ENCODE assay signal across 10 cellular contexts in genomic region chr13:102395174-102395573, GRCh38. TPM values are rescaled to one million over a fixed set of nuclear protein-coding genes. Genes with fewer than 3 reads are reported as not detected.
DNase-seq lines count a peak whose midpoint lies in the region; ATAC-seq and TF ChIP-seq lines count a peak whose summit lies in the region.
"Had no signal": no experiment of that assay in that cellular context is flagged by ENCODE, and none has a peak within 500 bp of the region (broad histone marks: within the 10 kb centered on the region; RNA-seq: fewer than 3 reads in every experiment).

No MANE protein-coding gene starts in this region.

- TF ChIP-seq CTCF in KMS-11 (conservative IDR thresholded peaks at IDR 0.05; ENCODE audit: low read depth, low read length) (no peak), coronary artery (IDR thresholded peaks at IDR 0.05) (no peak), natural killer cell (IDR thresholded peaks at IDR 0.05) (no peak)

- no peak for ATAC-seq in natural killer cell
- no peak for ATAC-seq in HG03457 (IDR thresholded peaks at IDR 0.05; ENCODE audit: unreplicated experiment)

- H3K36me3 Mint-ChIP-seq in natural killer cell = no peaks in the 10 kb centered on the region

- H3K36me3 ChIP-seq in KMS-11 (ENCODE audit: insufficient read depth) = no peaks in the 10 kb centered on the region

- peaks cover 16 to 37% of the 10 kb centered on the region in 2 donors for H3K27me3 Mint-ChIP-seq in natural killer cell (ENCODE audit: low read depth in 2 of 2)

- peak overlapping the region; percentile 82; the same call in 1 of the 2 replicates for H2AFZ ChIP-seq in KMS-11 (ENCODE audit: low read depth)

- H3K9me3 Mint-ChIP-seq in natural killer cell = no peaks in the 10 kb centered on the region

- H3K4me3 Mint-ChIP-seq in natural killer cell = peak overlapping the region; percentile 92

- intact Hi-C loops in natural killer cell (cut with micrococcal nuclease) = loop anchor here (10.0 kb wide), 1 partner anchor 200 kb away; the partner anchor contains the start of gene TPP2

- H3K4me2 ChIP-seq in KMS-11 = peak overlapping the region; percentile 88

- peaks cover 6% of the 10 kb centered on the region for H3K4me1 ChIP-seq in KMS-11 (ENCODE audit: low read depth, poor library complexity, severe bottlenecking)

- no peaks in the 10 kb centered on the region for H3K27me3 ChIP-seq in KMS-11 (ENCODE audit: insufficient read depth, low read depth)

- no peaks in the 10 kb centered on the region for H4K20me1 ChIP-seq in KMS-11 (ENCODE audit: insufficient read depth)

- peak overlapping the region; percentile 68 for H3K27ac ChIP-seq in KMS-11
- peak overlapping the region; percentile 79 to 88 for H3K27ac ChIP-seq in coronary artery
- H3K27ac ChIP-seq: VCaP had no signal

- H3K27ac Mint-ChIP-seq in natural killer cell = peak overlapping the region; percentile 65 to 89

- H3K4me3 ChIP-seq in KMS-11 (IDR thresholded peaks at IDR 0.05; ENCODE audit: insufficient read depth, low read depth, low read length) (no peak overlapping the region), coronary artery (peak overlapping the region; percentile 92)

- H3K79me2 ChIP-seq in KMS-11 (ENCODE audit: insufficient read depth, low read depth) = no peaks in the 10 kb centered on the region

- peaks cover 10 to 32% of the 10 kb centered on the region in 2 donors for H3K4me1 Mint-ChIP-seq in natural killer cell

- in situ Hi-C loops in ACHN (cut with HindIII; ENCODE audit: low pct_ligation_motif_present, low pct_unique_long_range_greater_than_20kb, low sequenced_read_pairs) = no loop called here

- peak overlapping the region; percentile 81 for H3K9ac ChIP-seq in KMS-11

- peak; percentile 0 for DNase-seq in ACHN
- no peak for DNase-seq in coronary artery (ENCODE audit: low spot score)
- DNase-seq in natural killer cell = no peak
- DNase-seq in cortex of kidney (lab: John Stamatoyannopoulos, UW) = no peak
- DNase-seq in stimulated activated CD4-positive, alpha-beta T cell treated with anti-CD3 and anti-CD28 coated beads, Interleukin-12 subunit alpha, Interleukin-12 subunit beta, amount 100 ng/mL, for 4 hours = no peak
- DNase-seq in stimulated activated CD4-positive, alpha-beta T cell treated with anti-CD3 and anti-CD28 coated beads, Interleukin-4, amount 100 ng/mL, for 4 hours = no peak

RNA-seq across cellular contexts. Expression of gene FGF14, which starts 6.7 kb away (rescaled TPM):
- not detected for total RNA-seq in natural killer cell
- total RNA-seq: kidney epithelial cell had no signal
